Comparison of ENCODE assay signal across 1 cellular context in the genomic region with DNA sequence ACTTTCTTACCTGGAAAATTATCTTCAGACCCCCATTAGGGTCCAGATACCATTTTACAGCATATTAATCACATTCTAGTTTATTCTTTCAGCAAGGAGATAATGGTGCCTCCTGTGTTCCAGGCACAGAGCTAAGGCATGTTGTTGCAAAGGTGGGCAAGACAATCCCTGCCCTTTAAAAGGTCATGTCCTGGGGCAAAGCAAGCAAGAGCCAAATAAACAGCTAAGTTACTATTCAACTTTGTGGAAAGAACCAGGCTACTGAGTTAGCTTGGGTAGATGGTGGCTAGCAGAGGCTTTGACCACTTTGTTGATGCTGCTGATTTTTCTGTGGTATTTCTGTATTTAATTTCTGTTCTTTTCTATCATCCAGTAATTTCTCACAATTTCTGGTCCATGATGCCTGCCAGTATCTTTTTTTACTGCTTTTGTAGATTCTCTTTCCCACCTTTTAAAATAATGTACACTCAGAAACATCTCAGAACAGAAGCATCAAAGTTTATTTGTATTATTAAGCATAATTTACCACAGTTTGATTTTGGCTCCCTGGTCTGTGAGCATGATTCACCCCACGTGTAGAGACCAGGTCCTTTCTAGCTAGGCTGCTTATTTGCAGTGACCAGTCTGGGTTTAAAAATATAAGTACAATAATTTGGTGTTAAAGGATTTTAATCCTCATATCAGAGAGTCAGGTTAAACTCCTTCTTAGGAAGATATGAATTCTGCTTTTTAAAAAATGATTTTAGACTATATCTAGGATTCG.
TF ChIP-seq lines count a peak whose summit lies in the region.

No MANE protein-coding gene starts in this region.

TF ChIP-seq in HepG2, 621 proteins besides CTCF, POLR2A, EP300 and RAD21 (continued from another document and continues in another):
- TF ChIP-seq, protein P1, sequence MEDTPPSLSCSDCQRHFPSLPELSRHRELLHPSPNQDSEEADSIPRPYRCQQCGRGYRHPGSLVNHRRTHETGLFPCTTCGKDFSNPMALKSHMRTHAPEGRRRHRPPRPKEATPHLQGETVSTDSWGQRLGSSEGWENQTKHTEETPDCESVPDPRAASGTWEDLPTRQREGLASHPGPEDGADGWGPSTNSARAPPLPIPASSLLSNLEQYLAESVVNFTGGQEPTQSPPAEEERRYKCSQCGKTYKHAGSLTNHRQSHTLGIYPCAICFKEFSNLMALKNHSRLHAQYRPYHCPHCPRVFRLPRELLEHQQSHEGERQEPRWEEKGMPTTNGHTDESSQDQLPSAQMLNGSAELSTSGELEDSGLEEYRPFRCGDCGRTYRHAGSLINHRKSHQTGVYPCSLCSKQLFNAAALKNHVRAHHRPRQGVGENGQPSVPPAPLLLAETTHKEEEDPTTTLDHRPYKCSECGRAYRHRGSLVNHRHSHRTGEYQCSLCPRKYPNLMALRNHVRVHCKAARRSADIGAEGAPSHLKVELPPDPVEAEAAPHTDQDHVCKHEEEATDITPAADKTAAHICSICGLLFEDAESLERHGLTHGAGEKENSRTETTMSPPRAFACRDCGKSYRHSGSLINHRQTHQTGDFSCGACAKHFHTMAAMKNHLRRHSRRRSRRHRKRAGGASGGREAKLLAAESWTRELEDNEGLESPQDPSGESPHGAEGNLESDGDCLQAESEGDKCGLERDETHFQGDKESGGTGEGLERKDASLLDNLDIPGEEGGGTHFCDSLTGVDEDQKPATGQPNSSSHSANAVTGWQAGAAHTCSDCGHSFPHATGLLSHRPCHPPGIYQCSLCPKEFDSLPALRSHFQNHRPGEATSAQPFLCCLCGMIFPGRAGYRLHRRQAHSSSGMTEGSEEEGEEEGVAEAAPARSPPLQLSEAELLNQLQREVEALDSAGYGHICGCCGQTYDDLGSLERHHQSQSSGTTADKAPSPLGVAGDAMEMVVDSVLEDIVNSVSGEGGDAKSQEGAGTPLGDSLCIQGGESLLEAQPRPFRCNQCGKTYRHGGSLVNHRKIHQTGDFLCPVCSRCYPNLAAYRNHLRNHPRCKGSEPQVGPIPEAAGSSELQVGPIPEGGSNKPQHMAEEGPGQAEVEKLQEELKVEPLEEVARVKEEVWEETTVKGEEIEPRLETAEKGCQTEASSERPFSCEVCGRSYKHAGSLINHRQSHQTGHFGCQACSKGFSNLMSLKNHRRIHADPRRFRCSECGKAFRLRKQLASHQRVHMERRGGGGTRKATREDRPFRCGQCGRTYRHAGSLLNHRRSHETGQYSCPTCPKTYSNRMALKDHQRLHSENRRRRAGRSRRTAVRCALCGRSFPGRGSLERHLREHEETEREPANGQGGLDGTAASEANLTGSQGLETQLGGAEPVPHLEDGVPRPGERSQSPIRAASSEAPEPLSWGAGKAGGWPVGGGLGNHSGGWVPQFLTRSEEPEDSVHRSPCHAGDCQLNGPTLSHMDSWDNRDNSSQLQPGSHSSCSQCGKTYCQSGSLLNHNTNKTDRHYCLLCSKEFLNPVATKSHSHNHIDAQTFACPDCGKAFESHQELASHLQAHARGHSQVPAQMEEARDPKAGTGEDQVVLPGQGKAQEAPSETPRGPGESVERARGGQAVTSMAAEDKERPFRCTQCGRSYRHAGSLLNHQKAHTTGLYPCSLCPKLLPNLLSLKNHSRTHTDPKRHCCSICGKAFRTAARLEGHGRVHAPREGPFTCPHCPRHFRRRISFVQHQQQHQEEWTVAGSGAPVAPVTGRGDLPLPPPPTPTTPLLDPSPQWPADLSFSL (CRISPR knock-in tag; IDR thresholded peaks at IDR 0.05) = no peak
- TF ChIP-seq SP140L (CRISPR knock-in tag; IDR thresholded peaks at IDR 0.05; ENCODE audit: borderline replicate concordance) = no peak
- TF ChIP-seq, protein P2, sequence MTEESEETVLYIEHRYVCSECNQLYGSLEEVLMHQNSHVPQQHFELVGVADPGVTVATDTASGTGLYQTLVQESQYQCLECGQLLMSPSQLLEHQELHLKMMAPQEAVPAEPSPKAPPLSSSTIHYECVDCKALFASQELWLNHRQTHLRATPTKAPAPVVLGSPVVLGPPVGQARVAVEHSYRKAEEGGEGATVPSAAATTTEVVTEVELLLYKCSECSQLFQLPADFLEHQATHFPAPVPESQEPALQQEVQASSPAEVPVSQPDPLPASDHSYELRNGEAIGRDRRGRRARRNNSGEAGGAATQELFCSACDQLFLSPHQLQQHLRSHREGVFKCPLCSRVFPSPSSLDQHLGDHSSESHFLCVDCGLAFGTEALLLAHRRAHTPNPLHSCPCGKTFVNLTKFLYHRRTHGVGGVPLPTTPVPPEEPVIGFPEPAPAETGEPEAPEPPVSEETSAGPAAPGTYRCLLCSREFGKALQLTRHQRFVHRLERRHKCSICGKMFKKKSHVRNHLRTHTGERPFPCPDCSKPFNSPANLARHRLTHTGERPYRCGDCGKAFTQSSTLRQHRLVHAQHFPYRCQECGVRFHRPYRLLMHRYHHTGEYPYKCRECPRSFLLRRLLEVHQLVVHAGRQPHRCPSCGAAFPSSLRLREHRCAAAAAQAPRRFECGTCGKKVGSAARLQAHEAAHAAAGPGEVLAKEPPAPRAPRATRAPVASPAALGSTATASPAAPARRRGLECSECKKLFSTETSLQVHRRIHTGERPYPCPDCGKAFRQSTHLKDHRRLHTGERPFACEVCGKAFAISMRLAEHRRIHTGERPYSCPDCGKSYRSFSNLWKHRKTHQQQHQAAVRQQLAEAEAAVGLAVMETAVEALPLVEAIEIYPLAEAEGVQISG (CRISPR knock-in tag; IDR thresholded peaks at IDR 0.05) = 0 out of 2 replicates have a peak, but pooled peaks have one; percentile 27
- TF ChIP-seq, protein P3, sequence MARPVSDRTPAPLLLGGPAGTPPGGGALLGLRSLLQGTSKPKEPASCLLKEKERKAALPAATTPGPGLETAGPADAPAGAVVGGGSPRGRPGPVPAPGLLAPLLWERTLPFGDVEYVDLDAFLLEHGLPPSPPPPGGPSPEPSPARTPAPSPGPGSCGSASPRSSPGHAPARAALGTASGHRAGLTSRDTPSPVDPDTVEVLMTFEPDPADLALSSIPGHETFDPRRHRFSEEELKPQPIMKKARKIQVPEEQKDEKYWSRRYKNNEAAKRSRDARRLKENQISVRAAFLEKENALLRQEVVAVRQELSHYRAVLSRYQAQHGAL (CRISPR knock-in tag; IDR thresholded peaks at IDR 0.05; ENCODE audit: not compliant biosample characterization) = no peak
- TF ChIP-seq ZNF644 (CRISPR knock-in tag; IDR thresholded peaks at IDR 0.05; ENCODE audit: low read depth) = peak; percentile 90
- TF ChIP-seq, protein P4, sequence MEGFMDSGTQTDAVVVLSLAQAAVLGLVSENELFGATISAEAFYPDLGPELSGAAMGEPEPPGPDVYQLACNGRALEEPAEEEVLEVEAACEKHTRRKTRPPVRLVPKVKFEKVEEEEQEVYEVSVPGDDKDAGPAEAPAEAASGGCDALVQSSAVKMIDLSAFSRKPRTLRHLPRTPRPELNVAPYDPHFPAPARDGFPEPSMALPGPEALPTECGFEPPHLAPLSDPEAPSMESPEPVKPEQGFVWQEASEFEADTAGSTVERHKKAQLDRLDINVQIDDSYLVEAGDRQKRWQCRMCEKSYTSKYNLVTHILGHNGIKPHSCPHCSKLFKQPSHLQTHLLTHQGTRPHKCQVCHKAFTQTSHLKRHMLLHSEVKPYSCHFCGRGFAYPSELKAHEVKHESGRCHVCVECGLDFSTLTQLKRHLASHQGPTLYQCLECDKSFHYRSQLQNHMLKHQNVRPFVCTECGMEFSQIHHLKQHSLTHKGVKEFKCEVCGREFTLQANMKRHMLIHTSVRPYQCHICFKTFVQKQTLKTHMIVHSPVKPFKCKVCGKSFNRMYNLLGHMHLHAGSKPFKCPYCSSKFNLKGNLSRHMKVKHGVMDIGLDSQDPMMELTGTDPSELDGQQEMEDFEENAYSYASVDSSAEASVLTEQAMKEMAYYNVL (CRISPR knock-in tag; IDR thresholded peaks at IDR 0.05; ENCODE audit: borderline replicate concordance) = no peak
- TF ChIP-seq, protein P5, sequence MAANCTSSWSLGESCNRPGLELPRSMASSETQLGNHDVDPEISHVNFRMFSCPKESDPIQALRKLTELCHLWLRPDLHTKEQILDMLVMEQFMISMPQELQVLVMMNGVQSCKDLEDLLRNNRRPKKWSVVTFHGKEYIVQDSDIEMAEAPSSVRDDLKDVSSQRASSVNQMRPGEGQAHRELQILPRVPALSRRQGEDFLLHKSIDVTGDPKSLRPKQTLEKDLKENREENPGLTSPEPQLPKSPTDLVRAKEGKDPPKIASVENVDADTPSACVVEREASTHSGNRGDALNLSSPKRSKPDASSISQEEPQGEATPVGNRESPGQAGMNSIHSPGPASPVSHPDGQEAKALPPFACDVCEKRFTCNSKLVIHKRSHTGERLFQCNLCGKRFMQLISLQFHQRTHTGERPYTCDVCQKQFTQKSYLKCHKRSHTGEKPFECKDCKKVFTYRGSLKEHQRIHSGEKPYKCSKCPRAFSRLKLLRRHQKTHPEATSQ (CRISPR knock-in tag; IDR thresholded peaks at IDR 0.05; ENCODE audit: borderline replicate concordance) = no peak
- no peak for TF ChIP-seq MTA3 (CRISPR knock-in tag; IDR thresholded peaks at IDR 0.05)
- no peak for TF ChIP-seq ZNF619 (CRISPR knock-in tag; IDR thresholded peaks at IDR 0.05)
- TF ChIP-seq, protein P6, sequence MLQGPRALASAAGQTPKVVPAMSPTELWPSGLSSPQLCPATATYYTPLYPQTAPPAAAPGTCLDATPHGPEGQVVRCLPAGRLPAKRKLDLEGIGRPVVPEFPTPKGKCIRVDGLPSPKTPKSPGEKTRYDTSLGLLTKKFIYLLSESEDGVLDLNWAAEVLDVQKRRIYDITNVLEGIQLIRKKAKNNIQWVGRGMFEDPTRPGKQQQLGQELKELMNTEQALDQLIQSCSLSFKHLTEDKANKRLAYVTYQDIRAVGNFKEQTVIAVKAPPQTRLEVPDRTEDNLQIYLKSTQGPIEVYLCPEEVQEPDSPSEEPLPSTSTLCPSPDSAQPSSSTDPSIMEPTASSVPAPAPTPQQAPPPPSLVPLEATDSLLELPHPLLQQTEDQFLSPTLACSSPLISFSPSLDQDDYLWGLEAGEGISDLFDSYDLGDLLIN (CRISPR knock-in tag; IDR thresholded peaks at IDR 0.05; ENCODE audit: borderline replicate concordance) = no peak
- peak; percentile 56; the same call in 1 of the 2 replicates for TF ChIP-seq ZNF331 (CRISPR knock-in tag; IDR thresholded peaks at IDR 0.05)
- no peak for TF ChIP-seq FOXP1 (IDR thresholded peaks at IDR 0.05)
- peak; percentile 72 for TF ChIP-seq FOXP1 (CRISPR knock-in tag; IDR thresholded peaks at IDR 0.05)
- no peak for TF ChIP-seq ARNT (IDR thresholded peaks at IDR 0.05)
- TF ChIP-seq ZNF136 (CRISPR knock-in tag; IDR thresholded peaks at IDR 0.05; ENCODE audit: low read depth) = no peak
- TF ChIP-seq, protein P7, sequence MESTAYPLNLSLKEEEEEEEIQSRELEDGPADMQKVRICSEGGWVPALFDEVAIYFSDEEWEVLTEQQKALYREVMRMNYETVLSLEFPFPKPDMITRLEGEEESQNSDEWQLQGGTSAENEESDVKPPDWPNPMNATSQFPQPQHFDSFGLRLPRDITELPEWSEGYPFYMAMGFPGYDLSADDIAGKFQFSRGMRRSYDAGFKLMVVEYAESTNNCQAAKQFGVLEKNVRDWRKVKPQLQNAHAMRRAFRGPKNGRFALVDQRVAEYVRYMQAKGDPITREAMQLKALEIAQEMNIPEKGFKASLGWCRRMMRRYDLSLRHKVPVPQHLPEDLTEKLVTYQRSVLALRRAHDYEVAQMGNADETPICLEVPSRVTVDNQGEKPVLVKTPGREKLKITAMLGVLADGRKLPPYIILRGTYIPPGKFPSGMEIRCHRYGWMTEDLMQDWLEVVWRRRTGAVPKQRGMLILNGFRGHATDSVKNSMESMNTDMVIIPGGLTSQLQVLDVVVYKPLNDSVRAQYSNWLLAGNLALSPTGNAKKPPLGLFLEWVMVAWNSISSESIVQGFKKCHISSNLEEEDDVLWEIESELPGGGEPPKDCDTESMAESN (CRISPR knock-in tag; conservative IDR thresholded peaks at IDR 0.05) = no peak
- TF ChIP-seq MAF1 (CRISPR knock-in tag; IDR thresholded peaks at IDR 0.05; ENCODE audit: borderline replicate concordance) = no peak
- TF ChIP-seq, protein P8, sequence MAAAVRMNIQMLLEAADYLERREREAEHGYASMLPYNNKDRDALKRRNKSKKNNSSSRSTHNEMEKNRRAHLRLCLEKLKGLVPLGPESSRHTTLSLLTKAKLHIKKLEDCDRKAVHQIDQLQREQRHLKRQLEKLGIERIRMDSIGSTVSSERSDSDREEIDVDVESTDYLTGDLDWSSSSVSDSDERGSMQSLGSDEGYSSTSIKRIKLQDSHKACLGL (CRISPR knock-in tag; IDR thresholded peaks at IDR 0.05) = no peak
- no peak for TF ChIP-seq EED (CRISPR knock-in tag; IDR thresholded peaks at IDR 0.05)
- peak; percentile 80 for TF ChIP-seq RARA (CRISPR knock-in tag; IDR thresholded peaks at IDR 0.05)
- no peak for TF ChIP-seq KDM3A (CRISPR knock-in tag; IDR thresholded peaks at IDR 0.05; ENCODE audit: low read depth)
- TF ChIP-seq SRSF1 (optimal IDR thresholded peaks at IDR 0.05; ENCODE audit: low read depth, low read length) = no peak
- TF ChIP-seq STAT5B (CRISPR knock-in tag; IDR thresholded peaks at IDR 0.05) = no peak
- TF ChIP-seq CREB1 (IDR thresholded peaks at IDR 0.05) = no peak
- TF ChIP-seq CREB1 (CRISPR knock-in tag; IDR thresholded peaks at IDR 0.05) = no peak
- 0 out of 2 replicates have a peak, but pooled peaks have one; percentile 49 for TF ChIP-seq ZNF292 (CRISPR knock-in tag; IDR thresholded peaks at IDR 0.05; ENCODE audit: borderline replicate concordance, low read depth)
- no peak for TF ChIP-seq GZF1 (CRISPR knock-in tag; IDR thresholded peaks at IDR 0.05)
- TF ChIP-seq, protein P9, sequence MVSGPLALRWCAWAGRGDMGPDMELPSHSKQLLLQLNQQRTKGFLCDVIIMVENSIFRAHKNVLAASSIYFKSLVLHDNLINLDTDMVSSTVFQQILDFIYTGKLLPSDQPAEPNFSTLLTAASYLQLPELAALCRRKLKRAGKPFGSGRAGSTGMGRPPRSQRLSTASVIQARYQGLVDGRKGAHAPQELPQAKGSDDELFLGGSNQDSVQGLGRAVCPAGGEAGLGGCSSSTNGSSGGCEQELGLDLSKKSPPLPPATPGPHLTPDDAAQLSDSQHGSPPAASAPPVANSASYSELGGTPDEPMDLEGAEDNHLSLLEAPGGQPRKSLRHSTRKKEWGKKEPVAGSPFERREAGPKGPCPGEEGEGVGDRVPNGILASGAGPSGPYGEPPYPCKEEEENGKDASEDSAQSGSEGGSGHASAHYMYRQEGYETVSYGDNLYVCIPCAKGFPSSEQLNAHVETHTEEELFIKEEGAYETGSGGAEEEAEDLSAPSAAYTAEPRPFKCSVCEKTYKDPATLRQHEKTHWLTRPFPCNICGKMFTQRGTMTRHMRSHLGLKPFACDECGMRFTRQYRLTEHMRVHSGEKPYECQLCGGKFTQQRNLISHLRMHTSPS (CRISPR knock-in tag; IDR thresholded peaks at IDR 0.05; ENCODE audit: low read depth) = peak; percentile 47; the same call in 1 of the 2 replicates
- TF ChIP-seq, protein P10, sequence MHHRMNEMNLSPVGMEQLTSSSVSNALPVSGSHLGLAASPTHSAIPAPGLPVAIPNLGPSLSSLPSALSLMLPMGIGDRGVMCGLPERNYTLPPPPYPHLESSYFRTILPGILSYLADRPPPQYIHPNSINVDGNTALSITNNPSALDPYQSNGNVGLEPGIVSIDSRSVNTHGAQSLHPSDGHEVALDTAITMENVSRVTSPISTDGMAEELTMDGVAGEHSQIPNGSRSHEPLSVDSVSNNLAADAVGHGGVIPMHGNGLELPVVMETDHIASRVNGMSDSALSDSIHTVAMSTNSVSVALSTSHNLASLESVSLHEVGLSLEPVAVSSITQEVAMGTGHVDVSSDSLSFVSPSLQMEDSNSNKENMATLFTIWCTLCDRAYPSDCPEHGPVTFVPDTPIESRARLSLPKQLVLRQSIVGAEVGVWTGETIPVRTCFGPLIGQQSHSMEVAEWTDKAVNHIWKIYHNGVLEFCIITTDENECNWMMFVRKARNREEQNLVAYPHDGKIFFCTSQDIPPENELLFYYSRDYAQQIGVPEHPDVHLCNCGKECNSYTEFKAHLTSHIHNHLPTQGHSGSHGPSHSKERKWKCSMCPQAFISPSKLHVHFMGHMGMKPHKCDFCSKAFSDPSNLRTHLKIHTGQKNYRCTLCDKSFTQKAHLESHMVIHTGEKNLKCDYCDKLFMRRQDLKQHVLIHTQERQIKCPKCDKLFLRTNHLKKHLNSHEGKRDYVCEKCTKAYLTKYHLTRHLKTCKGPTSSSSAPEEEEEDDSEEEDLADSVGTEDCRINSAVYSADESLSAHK (CRISPR knock-in tag; IDR thresholded peaks at IDR 0.05; ENCODE audit: borderline replicate concordance) = no peak
- no peak for TF ChIP-seq SP4 (CRISPR knock-in tag; IDR thresholded peaks at IDR 0.05)
- TF ChIP-seq ZNF749 (CRISPR knock-in tag; IDR thresholded peaks at IDR 0.05; ENCODE audit: borderline replicate concordance) = no peak
